13 cellular contexts compared by ENCODE assay signal in genomic region chr9:133950206-133950915, GRCh38. TPM values are rescaled to one million over a fixed set of nuclear protein-coding genes. Genes with fewer than 3 reads are reported as not detected.
DNase-seq lines count a peak whose midpoint lies in the region; ATAC-seq, FAIRE-seq and TF ChIP-seq lines count a peak whose summit lies in the region.
"Had no signal": no experiment of that assay in that cellular context is flagged by ENCODE, and none has a peak within 500 bp of the region (broad histone marks: within the 10 kb centered on the region; RNA-seq: fewer than 3 reads in every experiment).

No MANE protein-coding gene starts in this region.

- H3K9me3 Mint-ChIP-seq in activated CD4-positive, alpha-beta memory T cell treated with anti-CD3 and anti-CD28 coated beads for 36 hours = no peaks in the 10 kb centered on the region

- TF ChIP-seq CTCF in AG04450 (IDR thresholded peaks at IDR 0.05; ENCODE audit: low read depth, low read length) (no peak), WERI-Rb-1 (IDR thresholded peaks at IDR 0.05; ENCODE audit: low read depth, low read length) (no peak), left lung (IDR thresholded peaks at IDR 0.05) (no peak)

- no peak for TF ChIP-seq POLR2A in GM12891 (IDR thresholded peaks at IDR 0.05; ENCODE audit: low read depth, low read length)

- CTCF ChIA-PET in AG04450 (lab: Charles Lee) = interaction anchor here (1.8 kb wide), 1 partner anchor 44 kb away, joined by 6 read pairs; no protein-coding TSS in a partner anchor
- CTCF ChIA-PET in activated CD4-positive, alpha-beta memory T cell treated with anti-CD3 and anti-CD28 coated beads for 36 hours (lab: Charles Lee) = no interaction called here

- H3K4me3 Mint-ChIP-seq in activated CD4-positive, alpha-beta memory T cell treated with anti-CD3 and anti-CD28 coated beads for 36 hours = no peak overlapping the region
- H3K4me3 Mint-ChIP-seq: activated CD8-positive, alpha-beta T cell treated with anti-CD3 and anti-CD28 coated beads, Interleukin-2, amount 10 ng/mL, durations not matched to agents 7 days and 5 days had no signal

- POLR2A ChIA-PET in AG04450 (lab: Yijun Ruan, JAX) = no interaction called here
- POLR2A ChIA-PET in activated CD4-positive, alpha-beta memory T cell treated with anti-CD3 and anti-CD28 coated beads for 36 hours (lab: Charles Lee) = no interaction called here

- ATAC-seq in left lung = peak; percentile 41
- ATAC-seq: activated CD8-positive, alpha-beta T cell treated with anti-CD3 and anti-CD28 coated beads, Interleukin-2, amount 10 ng/mL, durations not matched to agents 7 days and 5 days had no signal

- H3K27me3 Mint-ChIP-seq in activated CD4-positive, alpha-beta memory T cell treated with anti-CD3 and anti-CD28 coated beads for 36 hours = no peaks in the 10 kb centered on the region

- H3K36me3 ChIP-seq in WERI-Rb-1 (peaks cover 19% of the 10 kb centered on the region), left lung (no peaks in the 10 kb centered on the region)

- H3K27ac Mint-ChIP-seq in activated CD4-positive, alpha-beta memory T cell treated with anti-CD3 and anti-CD28 coated beads for 36 hours = no peak overlapping the region
- H3K27ac Mint-ChIP-seq: activated CD8-positive, alpha-beta T cell treated with anti-CD3 and anti-CD28 coated beads, Interleukin-2, amount 10 ng/mL, durations not matched to agents 7 days and 5 days had no signal

- FAIRE-seq in GM12891 (lab: Jason Lieb, UNC) = no peak

- H3K27me3 ChIP-seq in AG04450 (ENCODE audit: control insufficient read depth, insufficient read depth, low read length) (no peaks in the 10 kb centered on the region), WERI-Rb-1 (ENCODE audit: insufficient read depth, low read depth, severe bottlenecking) (no peaks in the 10 kb centered on the region), left lung (no peaks in the 10 kb centered on the region)

- H3K36me3 Mint-ChIP-seq in activated CD4-positive, alpha-beta memory T cell treated with anti-CD3 and anti-CD28 coated beads for 36 hours = no peaks in the 10 kb centered on the region

- H3K27ac ChIP-seq in AG04450 (ENCODE audit: low read depth, low read length) (peak overlapping the region; percentile 21), WERI-Rb-1 (peak overlapping the region; percentile 87), left lung (peak overlapping the region in 1 of 2 donors; percentile 18)

- intact Hi-C loops in left lung (cut with DNase I) = no loop called here
- intact Hi-C loops in activated CD4-positive, alpha-beta memory T cell treated with anti-CD3 and anti-CD28 coated beads for 36 hours (cut with micrococcal nuclease) = no loop called here

- DNase-seq in AG04450 (ENCODE audit: low read depth, low spot score) = no peak
- peak; percentile 29 for DNase-seq in NCI-H146 treated with DMSO at 0.1 percent for 48 hours (lab: John Stamatoyannopoulos, UW; ENCODE audit: unreplicated experiment)
- DNase-seq in WERI-Rb-1 = peak; percentile 90
- peak in 1 of 2 donors; percentile 61 for DNase-seq in left lung
- DNase-seq in activated CD4-positive, alpha-beta memory T cell treated with anti-CD3 and anti-CD28 coated beads for 36 hours = no peak
- no peak for DNase-seq in GM12891 (ENCODE audit: insufficient read length, low spot score)
- DNase-seq in HuH-7 (ENCODE audit: low spot score) = no peak
- no peak for DNase-seq in middle frontal gyrus (ENCODE audit: extremely low spot score, low spot score)
- DNase-seq: activated CD8-positive, alpha-beta T cell treated with anti-CD3 and anti-CD28 coated beads, Interleukin-2, amount 10 ng/mL, durations not matched to agents 7 days and 5 days; C1 segment of cervical spinal cord; erythroblast; mammary epithelial cell; RPMI8226 had no signal

- peaks cover 6 to 36% of the 10 kb centered on the region in 2 donors for H3K4me1 ChIP-seq in left lung

- H3K4me1 Mint-ChIP-seq in activated CD4-positive, alpha-beta memory T cell treated with anti-CD3 and anti-CD28 coated beads for 36 hours (ENCODE audit: low read depth) = peaks cover 12% of the 10 kb centered on the region

- H3K4me3 ChIP-seq in AG04450 (ENCODE audit: low read depth, low read length) = peak overlapping the region; percentile 17; the same call in 1 of the 2 replicates
- H3K4me3 ChIP-seq in WERI-Rb-1 (ENCODE audit: low read depth, low read length) = peak overlapping the region; percentile 21
- no peak overlapping the region for H3K4me3 ChIP-seq in left lung

- peaks cover 5% of the 10 kb centered on the region; the same call in 1 of the 2 replicates for H3K9me3 ChIP-seq in AG04450 (ENCODE audit: control insufficient read depth, insufficient read depth, low read length)
- H3K9me3 ChIP-seq in WERI-Rb-1 (ENCODE audit: severe bottlenecking) = no peaks in the 10 kb centered on the region
- H3K9me3 ChIP-seq in left lung = no peaks in the 10 kb centered on the region

TF ChIP-seq in GM12891, 5 proteins besides CTCF, POLR2A, EP300 and RAD21:
- TF ChIP-seq TAF1 (IDR thresholded peaks at IDR 0.05; ENCODE audit: low read depth, low read length) = no peak
- TF ChIP-seq POU2F2 (IDR thresholded peaks at IDR 0.05; ENCODE audit: low read depth, low read length) = no peak
- TF ChIP-seq POLR2AphosphoS5 (IDR thresholded peaks at IDR 0.05; ENCODE audit: low read depth, low read length) = no peak
- no peak for TF ChIP-seq PAX5 (IDR thresholded peaks at IDR 0.05; ENCODE audit: insufficient read depth, low read length, severe bottlenecking)
- no peak for TF ChIP-seq SPI1 (IDR thresholded peaks at IDR 0.05; ENCODE audit: low read depth, low read length)

RNA-seq across cellular contexts. Expression of gene VAV2, which starts 41.8 kb away (rescaled TPM):
- 9.0 and 10.7 TPM in 2 replicates for polyA plus RNA-seq in AG04450 (2011; rRNA removed)
- polyA minus RNA-seq in AG04450 (2011; rRNA and poly(A)+ RNA removed) = 19.7 and 27.4 TPM in 2 replicates
- total RNA-seq in left lung = 10 to 100 TPM; 25.3 to 26.2 TPM
- total RNA-seq in activated CD4-positive, alpha-beta memory T cell treated with anti-CD3 and anti-CD28 coated beads for 36 hours = 1 to 10 TPM; 4.5 to 5.3 TPM
- polyA plus RNA-seq in GM12891 (2012; ENCODE audit: low read depth, missing spikeins) = 25.3 TPM

Comparison
In these comparisons a context has a peak if more than half of its experiments do, and no peak if none do; other contexts are left out.
1. DNase-seq: peak in NCI-H146 treated with DMSO at 0.1 percent for 48 hours (single experiment) and WERI-Rb-1 (single experiment); none in AG04450 (single experiment), activated CD4-positive, alpha-beta memory T cell treated with anti-CD3 and anti-CD28 coated beads for 36 hours (single experiment), GM12891 (single experiment), HuH-7 (single experiment) and middle frontal gyrus (single experiment).
2. H3K4me3 ChIP-seq: peak in AG04450 (single experiment) and WERI-Rb-1 (single experiment); none in left lung (0 of 2).
3. RNA of gene VAV2, which starts 41.8 kb away (total RNA-seq): 25.3 to 26.2 TPM in left lung; 4.5 to 5.3 TPM in activated CD4-positive, alpha-beta memory T cell treated with anti-CD3 and anti-CD28 coated beads for 36 hours; every median in the first group is over 4 times any median in the second.